ENCODE assay signal across 1 cellular context in genomic region chr9:87109182-87109581, GRCh38.
TF ChIP-seq lines count a peak whose summit lies in the region.

No MANE protein-coding gene starts in this region.

TF ChIP-seq in GM23338, 12 proteins besides CTCF, POLR2A, EP300 and RAD21 (continued from another document):
- TF ChIP-seq, protein P1, sequence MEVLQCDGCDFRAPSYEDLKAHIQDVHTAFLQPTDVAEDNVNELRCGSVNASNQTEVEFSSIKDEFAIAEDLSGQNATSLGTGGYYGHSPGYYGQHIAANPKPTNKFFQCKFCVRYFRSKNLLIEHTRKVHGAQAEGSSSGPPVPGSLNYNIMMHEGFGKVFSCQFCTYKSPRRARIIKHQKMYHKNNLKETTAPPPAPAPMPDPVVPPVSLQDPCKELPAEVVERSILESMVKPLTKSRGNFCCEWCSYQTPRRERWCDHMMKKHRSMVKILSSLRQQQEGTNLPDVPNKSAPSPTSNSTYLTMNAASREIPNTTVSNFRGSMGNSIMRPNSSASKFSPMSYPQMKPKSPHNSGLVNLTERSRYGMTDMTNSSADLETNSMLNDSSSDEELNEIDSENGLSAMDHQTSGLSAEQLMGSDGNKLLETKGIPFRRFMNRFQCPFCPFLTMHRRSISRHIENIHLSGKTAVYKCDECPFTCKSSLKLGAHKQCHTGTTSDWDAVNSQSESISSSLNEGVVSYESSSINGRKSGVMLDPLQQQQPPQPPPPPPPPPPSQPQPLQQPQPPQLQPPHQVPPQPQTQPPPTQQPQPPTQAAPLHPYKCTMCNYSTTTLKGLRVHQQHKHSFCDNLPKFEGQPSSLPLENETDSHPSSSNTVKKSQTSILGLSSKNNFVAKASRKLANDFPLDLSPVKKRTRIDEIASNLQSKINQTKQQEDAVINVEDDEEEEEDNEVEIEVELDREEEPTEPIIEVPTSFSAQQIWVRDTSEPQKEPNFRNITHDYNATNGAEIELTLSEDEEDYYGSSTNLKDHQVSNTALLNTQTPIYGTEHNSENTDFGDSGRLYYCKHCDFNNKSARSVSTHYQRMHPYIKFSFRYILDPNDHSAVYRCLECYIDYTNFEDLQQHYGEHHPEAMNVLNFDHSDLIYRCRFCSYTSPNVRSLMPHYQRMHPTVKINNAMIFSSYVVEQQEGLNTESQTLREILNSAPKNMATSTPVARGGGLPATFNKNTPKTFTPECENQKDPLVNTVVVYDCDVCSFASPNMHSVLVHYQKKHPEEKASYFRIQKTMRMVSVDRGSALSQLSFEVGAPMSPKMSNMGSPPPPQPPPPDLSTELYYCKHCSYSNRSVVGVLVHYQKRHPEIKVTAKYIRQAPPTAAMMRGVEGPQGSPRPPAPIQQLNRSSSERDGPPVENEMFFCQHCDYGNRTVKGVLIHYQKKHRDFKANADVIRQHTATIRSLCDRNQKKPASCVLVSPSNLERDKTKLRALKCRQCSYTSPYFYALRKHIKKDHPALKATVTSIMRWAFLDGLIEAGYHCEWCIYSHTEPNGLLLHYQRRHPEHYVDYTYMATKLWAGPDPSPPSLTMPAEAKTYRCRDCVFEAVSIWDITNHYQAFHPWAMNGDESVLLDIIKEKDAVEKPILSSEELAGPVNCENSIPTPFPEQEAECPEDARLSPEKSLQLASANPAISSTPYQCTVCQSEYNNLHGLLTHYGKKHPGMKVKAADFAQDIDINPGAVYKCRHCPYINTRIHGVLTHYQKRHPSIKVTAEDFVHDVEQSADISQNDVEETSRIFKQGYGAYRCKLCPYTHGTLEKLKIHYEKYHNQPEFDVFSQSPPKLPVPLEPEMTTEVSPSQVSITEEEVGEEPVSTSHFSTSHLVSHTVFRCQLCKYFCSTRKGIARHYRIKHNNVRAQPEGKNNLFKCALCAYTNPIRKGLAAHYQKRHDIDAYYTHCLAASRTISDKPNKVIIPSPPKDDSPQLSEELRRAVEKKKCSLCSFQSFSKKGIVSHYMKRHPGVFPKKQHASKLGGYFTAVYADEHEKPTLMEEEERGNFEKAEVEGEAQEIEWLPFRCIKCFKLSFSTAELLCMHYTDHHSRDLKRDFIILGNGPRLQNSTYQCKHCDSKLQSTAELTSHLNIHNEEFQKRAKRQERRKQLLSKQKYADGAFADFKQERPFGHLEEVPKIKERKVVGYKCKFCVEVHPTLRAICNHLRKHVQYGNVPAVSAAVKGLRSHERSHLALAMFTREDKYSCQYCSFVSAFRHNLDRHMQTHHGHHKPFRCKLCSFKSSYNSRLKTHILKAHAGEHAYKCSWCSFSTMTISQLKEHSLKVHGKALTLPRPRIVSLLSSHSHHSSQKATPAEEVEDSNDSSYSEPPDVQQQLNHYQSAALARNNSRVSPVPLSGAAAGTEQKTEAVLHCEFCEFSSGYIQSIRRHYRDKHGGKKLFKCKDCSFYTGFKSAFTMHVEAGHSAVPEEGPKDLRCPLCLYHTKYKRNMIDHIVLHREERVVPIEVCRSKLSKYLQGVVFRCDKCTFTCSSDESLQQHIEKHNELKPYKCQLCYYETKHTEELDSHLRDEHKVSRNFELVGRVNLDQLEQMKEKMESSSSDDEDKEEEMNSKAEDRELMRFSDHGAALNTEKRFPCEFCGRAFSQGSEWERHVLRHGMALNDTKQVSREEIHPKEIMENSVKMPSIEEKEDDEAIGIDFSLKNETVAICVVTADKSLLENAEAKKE (CRISPR knock-in tag; IDR thresholded peaks at IDR 0.05), result no peak
- TF ChIP-seq REST (IDR thresholded peaks at IDR 0.05; ENCODE audit: unreplicated experiment) (no peak), POLR2AphosphoS5 (IDR thresholded peaks at IDR 0.05; ENCODE audit: low read depth) (no peak), CREB1 (CRISPR knock-in tag; IDR thresholded peaks at IDR 0.05; ENCODE audit: low read depth) (no peak), EZH2 (IDR thresholded peaks at IDR 0.05; ENCODE audit: low read depth, unreplicated experiment) (no peak), ZNF331 (CRISPR knock-in tag; IDR thresholded peaks at IDR 0.05; ENCODE audit: low read depth) (no peak), NANOG (IDR thresholded peaks at IDR 0.05; ENCODE audit: borderline replicate concordance) (no peak), ZNF114 (CRISPR knock-in tag; IDR thresholded peaks at IDR 0.05) (no peak)
